16 cellular contexts compared by ENCODE assay signal in the genomic region with DNA sequence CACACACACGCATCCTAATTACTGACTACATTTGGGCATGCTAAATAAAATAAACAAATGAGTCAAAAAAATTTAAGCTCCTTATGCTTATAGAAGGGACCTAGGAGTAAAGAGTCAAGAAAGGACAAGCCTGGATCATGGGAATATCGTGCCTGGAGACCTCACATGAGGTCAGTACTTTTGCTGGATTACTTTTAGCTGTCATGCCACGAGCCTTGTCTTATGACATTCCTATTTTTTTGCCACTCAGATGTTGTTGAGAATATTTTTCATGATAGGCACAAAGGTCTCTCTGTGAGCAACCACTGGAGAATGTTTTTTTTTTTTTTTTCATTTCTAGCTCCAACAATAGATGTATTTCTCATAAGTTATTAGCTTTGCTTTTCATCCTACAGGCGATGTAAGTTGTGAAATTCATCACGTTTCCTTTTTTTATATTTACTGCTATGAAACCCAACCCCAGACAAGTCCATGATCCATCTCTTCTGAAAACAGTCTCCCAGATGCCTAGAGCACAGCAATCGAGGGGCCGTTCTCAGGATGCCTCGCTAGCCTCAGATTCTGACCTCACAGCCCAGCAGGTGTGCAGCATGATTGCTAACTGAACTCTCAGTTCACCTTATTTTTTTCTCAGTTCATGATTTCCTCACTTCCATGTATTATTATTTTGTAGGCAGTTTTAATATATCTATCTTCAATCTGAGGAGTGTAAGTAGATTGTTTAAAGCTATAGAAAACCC.
A peak's percentile ranks its signal among the peaks of the same experiment; 100 is the strongest.
DNase-seq lines count a peak whose midpoint lies in the region; ATAC-seq and TF ChIP-seq lines count a peak whose summit lies in the region.
"Had no signal": no experiment of that assay in that cellular context is flagged by ENCODE, and none has a peak within 500 bp of the region (broad histone marks: within the 10 kb centered on the region; RNA-seq: fewer than 3 reads in every experiment).

No MANE protein-coding gene starts in this region.

- no peaks in the 10 kb centered on the region for H3K4me1 ChIP-seq in Caco-2
- H3K4me1 ChIP-seq: prostate gland, vagina had no signal

- intact Hi-C loops in Caco-2 (cut with micrococcal nuclease; ENCODE audit: unreplicated experiment), result no loop called here

- H3K27me3 Mint-ChIP-seq in Caco-2 (ENCODE audit: insufficient read depth, unreplicated experiment), result no peaks in the 10 kb centered on the region
- H3K27me3 Mint-ChIP-seq: brain, T-helper 17 cell had no signal

- in situ Hi-C loops in brain microvascular endothelial cell (cut with HindIII; ENCODE audit: low pct_ligation_motif_present, low sequenced_read_pairs), result no loop called here

- no peak overlapping the region for H3K27ac Mint-ChIP-seq in Caco-2 (ENCODE audit: unreplicated experiment)
- H3K27ac Mint-ChIP-seq: naive thymus-derived CD4-positive, alpha-beta T cell; stimulated activated naive CD8-positive, alpha-beta T cell treated with anti-CD3 and anti-CD28 coated beads, Interleukin-15, Interleukin-2, amounts not matched to agents 100 ng/mL and 50 ng/mL, for 24 hours; T-helper 17 cell had no signal

- no peaks in the 10 kb centered on the region for H3K9me3 Mint-ChIP-seq in Caco-2 (ENCODE audit: unreplicated experiment)
- H3K9me3 Mint-ChIP-seq: brain; stimulated activated naive CD8-positive, alpha-beta T cell treated with anti-CD3 and anti-CD28 coated beads, Interleukin-15, Interleukin-2, amounts not matched to agents 100 ng/mL and 50 ng/mL, for 24 hours had no signal

- POLR2A ChIA-PET in Caco-2 (lab: Charles Lee), result no interaction called here

- BruUV-seq in Caco-2 (replicated peaks; lab: Mats Ljungman, UMichigan), result no TSS peak

- no peaks in the 10 kb centered on the region for H3K9me3 ChIP-seq in Caco-2
- H3K9me3 ChIP-seq: prostate gland, vagina had no signal

- DNase-seq in EH (ENCODE audit: low read depth) (peak; percentile 54), amniotic epithelial cell (ENCODE audit: low read depth) (peak; percentile 63), hepatic stellate cell (ENCODE audit: low spot score) (peak; percentile 9), brain microvascular endothelial cell (no peak), MV-4-11 (lab: John Stamatoyannopoulos, UW) (no peak), Caco-2 (no peak)
- DNase-seq in activated effector memory CD4-positive, alpha-beta T cell treated with anti-CD3 and anti-CD28 coated beads, Interleukin-2, amount 50 U/mL, for 16 hours, result no peak
- DNase-seq: activated naive CD4-positive, alpha-beta T cell; naive thymus-derived CD4-positive, alpha-beta T cell; NCI-H2081; T-helper 17 cell had no signal

- TF ChIP-seq CTCF in brain microvascular endothelial cell (IDR thresholded peaks at IDR 0.05; ENCODE audit: low read depth, low read length, missing control alignments) (no peak), Caco-2 (IDR thresholded peaks at IDR 0.05; ENCODE audit: insufficient read depth in 1 of 2, low read depth in 1 of 2, low read length in 1 of 2, severe bottlenecking in 1 of 2, unreplicated experiment in 1 of 2) (no peak)

- H3K27ac ChIP-seq in brain microvascular endothelial cell, result no peak overlapping the region
- H3K27ac ChIP-seq: prostate gland, vagina had no signal

- H3K27me3 ChIP-seq in brain microvascular endothelial cell (replicated peaks) (no peaks in the 10 kb centered on the region), Caco-2 (replicated peaks; ENCODE audit: control insufficient read depth, insufficient read depth, low read length) (no peaks in the 10 kb centered on the region)
- H3K27me3 ChIP-seq: vagina had no signal

- H3K36me3 Mint-ChIP-seq in Caco-2 (ENCODE audit: insufficient read depth, unreplicated experiment), result no peaks in the 10 kb centered on the region
- H3K36me3 Mint-ChIP-seq: brain; naive thymus-derived CD4-positive, alpha-beta T cell had no signal

- H3K36me3 ChIP-seq in brain microvascular endothelial cell (replicated peaks) (no peaks in the 10 kb centered on the region), Caco-2 (ENCODE audit: control insufficient read depth, insufficient read depth, low read length) (no peaks in the 10 kb centered on the region)
- H3K36me3 ChIP-seq: prostate gland, vagina had no signal

- H3K4me3 ChIP-seq in brain microvascular endothelial cell (ENCODE audit: low read depth, low read length), result no peak overlapping the region
- no peak overlapping the region for H3K4me3 ChIP-seq in Caco-2 (ENCODE audit: low read depth, low read length)
- H3K4me3 ChIP-seq: prostate gland, vagina had no signal

- CTCF ChIA-PET in Caco-2 (lab: Charles Lee), result no interaction called here

- no peak overlapping the region for H3K4me3 Mint-ChIP-seq in Caco-2 (ENCODE audit: unreplicated experiment)
- H3K4me3 Mint-ChIP-seq: brain; naive thymus-derived CD4-positive, alpha-beta T cell; stimulated activated naive CD8-positive, alpha-beta T cell treated with anti-CD3 and anti-CD28 coated beads, Interleukin-15, Interleukin-2, amounts not matched to agents 100 ng/mL and 50 ng/mL, for 24 hours; T-helper 17 cell had no signal

- ATAC-seq in HG03025 (IDR thresholded peaks at IDR 0.05; ENCODE audit: low FRiP score, unreplicated experiment), result peak; percentile 68
- ATAC-seq: naive thymus-derived CD4-positive, alpha-beta T cell; T-helper 17 cell had no signal

- H3K4me1 Mint-ChIP-seq in Caco-2 (ENCODE audit: low read depth, unreplicated experiment), result no peaks in the 10 kb centered on the region
- H3K4me1 Mint-ChIP-seq: naive thymus-derived CD4-positive, alpha-beta T cell had no signal

Comparison
In these comparisons a context has a peak if more than half of its experiments do, and no peak if none do; other contexts are left out.
1. DNase-seq: peak in EH (single experiment), amniotic epithelial cell (single experiment) and hepatic stellate cell (single experiment); none in brain microvascular endothelial cell (single experiment), MV-4-11 (single experiment), activated effector memory CD4-positive, alpha-beta T cell treated with anti-CD3 and anti-CD28 coated beads, Interleukin-2, amount 50 U/mL, for 16 hours (single experiment) and Caco-2 (0 of 2).